8 cellular contexts compared by ENCODE assay signal in the genomic region with DNA sequence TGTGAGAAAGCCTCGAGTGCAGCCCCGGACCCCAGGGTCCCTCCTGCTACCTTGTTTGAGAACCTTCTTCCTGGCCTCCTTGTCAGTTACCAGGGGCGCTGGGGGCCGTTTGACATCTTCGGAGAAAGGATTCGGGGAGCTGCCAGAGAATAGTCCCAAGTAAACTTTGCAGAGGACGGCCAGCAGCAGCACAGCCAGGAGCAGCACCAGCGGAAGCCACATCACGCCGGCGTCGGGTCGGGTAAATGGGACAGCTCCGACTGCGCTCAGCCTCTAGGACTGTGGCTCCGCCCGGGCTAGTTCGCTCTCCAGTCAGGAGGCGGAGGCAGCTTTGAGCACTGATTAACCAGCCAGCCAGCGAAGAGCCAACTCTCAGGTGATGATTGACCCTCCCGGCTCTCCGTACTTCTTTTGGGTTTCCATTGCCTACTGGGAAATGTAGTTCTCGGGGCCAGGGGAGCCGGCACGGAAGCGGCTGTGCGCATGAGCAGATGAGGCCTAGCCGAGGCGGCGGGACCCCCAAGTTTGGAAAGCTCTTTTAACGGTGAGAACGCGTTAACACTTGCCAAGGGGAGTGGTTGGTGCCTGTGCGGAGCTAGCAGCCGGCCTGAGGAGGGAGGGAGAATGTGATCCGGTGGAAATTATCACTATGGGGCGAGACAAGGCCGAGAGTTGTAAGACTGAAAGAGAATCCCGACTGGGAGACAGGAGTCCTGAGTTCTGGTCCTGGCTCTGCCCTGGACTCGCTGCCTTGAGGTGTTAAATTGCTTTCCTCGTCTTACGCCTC. TPM values are rescaled to one million over a fixed set of nuclear protein-coding genes. Genes with fewer than 3 reads are reported as not detected.
DNase-seq lines count a peak whose midpoint lies in the region; ATAC-seq and TF ChIP-seq lines count a peak whose summit lies in the region.

ELMOD3 (plus strand) TSS at position 484 of the 787 bp plus-strand sequence. CDS start 2,430 bp downstream, outside the sequence.
RETSAT (minus strand) TSS at position 243 of the 787 bp plus-strand sequence; CDS start at position 222, 21 bp downstream.

- POLR2A ChIA-PET in RWPE1 (lab: Yijun Ruan, JAX; ENCODE audit: low non-redundant PET), result interaction anchor here (0.5 to 1.2 kb wide), 7 partner anchors 11 to 256 kb away, joined by 3 to 6 read pairs (median 4); no protein-coding TSS in a partner anchor
- POLR2A ChIA-PET in naive thymus-derived CD4-positive, alpha-beta T cell (lab: Charles Lee), result interaction anchor here (0.6 to 14.5 kb wide), 28 partner anchors 12 to 722 kb away, joined by 3 to 211 read pairs (median 4); partner anchors contain the start of genes C2orf68, MAT2A, RNF181 and SH2D6

- peak within 1 kb of the TSS; percentile 96 for H3K27ac Mint-ChIP-seq in activated T-helper 17 cell treated with anti-CD3 and anti-CD28 coated beads, Interleukin-2, amount 50 U/mL, for 72 hours
- peak within 1 kb of the TSS; percentile 93 to 100 (median 99) for H3K27ac Mint-ChIP-seq in naive thymus-derived CD4-positive, alpha-beta T cell
- H3K27ac Mint-ChIP-seq in stimulated activated naive B cell treated with anti-CD40 and anti-IgM and Interleukin-4, amounts not matched to agents 10 μg/mL and 1 μg/mL and 100 μg/mL, for 72 hours, result peak within 1 kb of the TSS; percentile 99

- H3K79me2 ChIP-seq in fibroblast of lung (ENCODE audit: control insufficient read depth, insufficient read depth, low read length), result peaks cover 25% of the 10 kb centered on the region

- CTCF ChIA-PET in RWPE1 (lab: Yijun Ruan, JAX), result interaction anchor here (0.6 to 1.0 kb wide), 4 partner anchors 22 to 382 kb away, joined by 3 to 4 read pairs (median 4); no protein-coding TSS in a partner anchor
- CTCF ChIA-PET in naive thymus-derived CD4-positive, alpha-beta T cell (lab: Charles Lee), result interaction anchor here (0.6 to 1.8 kb wide), 5 partner anchors 27 to 198 kb away, joined by 3 to 11 read pairs (median 3); partner anchors contain the start of gene TGOLN2

- peak within 1 kb of the TSS; percentile 93 for H3K4me3 Mint-ChIP-seq in activated T-helper 17 cell treated with anti-CD3 and anti-CD28 coated beads, Interleukin-2, amount 50 U/mL, for 72 hours
- peak within 1 kb of the TSS; percentile 91 to 100 (median 100) for H3K4me3 Mint-ChIP-seq in naive thymus-derived CD4-positive, alpha-beta T cell
- H3K4me3 Mint-ChIP-seq in stimulated activated naive B cell treated with anti-CD40 and anti-IgM and Interleukin-4, amounts not matched to agents 10 μg/mL and 1 μg/mL and 100 μg/mL, for 72 hours, result peak within 1 kb of the TSS; percentile 93 to 100

- H3K36me3 Mint-ChIP-seq in activated T-helper 17 cell treated with anti-CD3 and anti-CD28 coated beads, Interleukin-2, amount 50 U/mL, for 72 hours (ENCODE audit: low read depth), result peaks cover 55% of the 10 kb centered on the region
- peaks cover 8 to 39% (median 23%) of the 10 kb centered on the region in 5 donors for H3K36me3 Mint-ChIP-seq in naive thymus-derived CD4-positive, alpha-beta T cell
- H3K36me3 Mint-ChIP-seq in stimulated activated naive B cell treated with anti-CD40 and anti-IgM and Interleukin-4, amounts not matched to agents 10 μg/mL and 1 μg/mL and 100 μg/mL, for 72 hours, result peaks cover 20 to 38% of the 10 kb centered on the region in 2 donors

- no peaks in the 10 kb centered on the region for H4K20me1 ChIP-seq in fibroblast of lung (ENCODE audit: control insufficient read depth, extremely low read depth, insufficient read depth, low read length)

- peaks cover 12% of the 10 kb centered on the region for H3K36me3 ChIP-seq in fibroblast of lung (ENCODE audit: control insufficient read depth, insufficient read depth, low read length)
- peaks cover 4 to 36% (median 10%) of the 10 kb centered on the region in 3 experiments for H3K36me3 ChIP-seq in naive thymus-derived CD4-positive, alpha-beta T cell (ENCODE audit: control insufficient read depth in 2 of 3, insufficient read depth in 3 of 3, low read length in 3 of 3)

- H3K27me3 Mint-ChIP-seq in activated T-helper 17 cell treated with anti-CD3 and anti-CD28 coated beads, Interleukin-2, amount 50 U/mL, for 72 hours, result no peaks in the 10 kb centered on the region
- H3K27me3 Mint-ChIP-seq in naive thymus-derived CD4-positive, alpha-beta T cell, result no peaks in the 10 kb centered on the region
- H3K27me3 Mint-ChIP-seq in stimulated activated naive B cell treated with anti-CD40 and anti-IgM and Interleukin-4, amounts not matched to agents 10 μg/mL and 1 μg/mL and 100 μg/mL, for 72 hours, result no peaks in the 10 kb centered on the region

- H3K4me2 ChIP-seq in fibroblast of lung (ENCODE audit: extremely low read depth, insufficient read depth, low read length), result peak within 1 kb of the TSS; percentile 90

- intact Hi-C loops in naive thymus-derived CD4-positive, alpha-beta T cell (cut with micrococcal nuclease), result loop anchor here (1.0 to 5.0 kb wide), 14 partner anchors 26 to 895 kb away; partner anchors contain the start of genes GGCX (in 2 of the 2), MAT2A (in 2 of the 2), POLR1A (in 2 of the 2) and SH2D6 (in 2 of the 2)

- H3K4me1 ChIP-seq in fibroblast of lung (ENCODE audit: control insufficient read depth, extremely low read depth, insufficient read depth, low read length), result peaks cover 4% of the 10 kb centered on the region
- peaks cover 19 to 28% of the 10 kb centered on the region in 2 donors for H3K4me1 ChIP-seq in naive thymus-derived CD4-positive, alpha-beta T cell (ENCODE audit: control insufficient read depth in 2 of 2, insufficient read depth in 2 of 2, low read length in 2 of 2)

- no peak for TF ChIP-seq CTCF in LNCaP clone FGC (IDR thresholded peaks at IDR 0.05; ENCODE audit: control insufficient read depth, extremely low read depth, insufficient read depth)
- TF ChIP-seq CTCF in RWPE1 (conservative IDR thresholded peaks at IDR 0.05; ENCODE audit: low read depth), result no peak
- TF ChIP-seq CTCF in fibroblast of lung (conservative IDR thresholded peaks at IDR 0.05 in 1 of 2, IDR thresholded peaks at IDR 0.05 in 1 of 2; ENCODE audit: low read depth in 1 of 2, low read length in 2 of 2), result no peak

- peak; percentile 99 for ATAC-seq in activated T-helper 17 cell treated with anti-CD3 and anti-CD28 coated beads, Interleukin-2, amount 50 U/mL, for 72 hours (replicated peaks)
- ATAC-seq in naive thymus-derived CD4-positive, alpha-beta T cell, result peak; percentile 99
- peak; percentile 100 for ATAC-seq in stimulated activated naive B cell treated with anti-CD40 and anti-IgM and Interleukin-4, amounts not matched to agents 10 μg/mL and 1 μg/mL and 100 μg/mL, for 72 hours (replicated peaks)

- no peaks in the 10 kb centered on the region for H3K27me3 ChIP-seq in fibroblast of lung (ENCODE audit: control insufficient read depth, insufficient read depth, low read length)
- H3K27me3 ChIP-seq in naive thymus-derived CD4-positive, alpha-beta T cell (ENCODE audit: control insufficient read depth in 2 of 2, insufficient read depth in 2 of 2, low read length in 2 of 2), result no peaks in the 10 kb centered on the region

- peak within 1 kb of the TSS; percentile 86 for H3K9ac ChIP-seq in fibroblast of lung (ENCODE audit: insufficient read depth, low read length)

- peak; percentile 99 for DNase-seq in Daoy (ENCODE audit: low read depth)
- DNase-seq in GOT3 (lab: John Stamatoyannopoulos, UW), result peak; percentile 94
- DNase-seq in LNCaP clone FGC (ENCODE audit: low read depth), result peak; percentile 99
- DNase-seq in RWPE1 (ENCODE audit: low spot score), result peak; percentile 97
- peak; percentile 100 for DNase-seq in fibroblast of lung (ENCODE audit: low read depth in 2 of 2)
- DNase-seq in naive thymus-derived CD4-positive, alpha-beta T cell, result peak; percentile 79 to 99 (median 98)
- peak; percentile 97 for DNase-seq in stimulated activated naive B cell treated with anti-CD40 and anti-IgM and Interleukin-4, amounts not matched to agents 10 μg/mL and 1 μg/mL and 100 μg/mL, for 72 hours

- H3K9me3 Mint-ChIP-seq in activated T-helper 17 cell treated with anti-CD3 and anti-CD28 coated beads, Interleukin-2, amount 50 U/mL, for 72 hours, result no peaks in the 10 kb centered on the region
- peaks cover 0 to 4% (median 0%) of the 10 kb centered on the region in 11 donors for H3K9me3 Mint-ChIP-seq in naive thymus-derived CD4-positive, alpha-beta T cell
- no peaks in the 10 kb centered on the region for H3K9me3 Mint-ChIP-seq in stimulated activated naive B cell treated with anti-CD40 and anti-IgM and Interleukin-4, amounts not matched to agents 10 μg/mL and 1 μg/mL and 100 μg/mL, for 72 hours

- H3K4me3 ChIP-seq in LNCaP clone FGC (ENCODE audit: low read depth, low read length) (peak within 1 kb of the TSS; percentile 96), fibroblast of lung (replicated peaks in 1 of 4; ENCODE audit: control extremely low read depth in 1 of 4, insufficient read depth in 1 of 4, low read depth in 3 of 4, low read length in 4 of 4) (peak within 1 kb of the TSS; percentile 90 to 100 (median 94))
- H3K4me3 ChIP-seq in naive thymus-derived CD4-positive, alpha-beta T cell (ENCODE audit: low read length), result peak within 1 kb of the TSS; percentile 86

- H3K27ac ChIP-seq in RWPE1 (peak within 1 kb of the TSS; percentile 97), fibroblast of lung (ENCODE audit: insufficient read depth, low read length) (peak within 1 kb of the TSS; percentile 85)
- H3K27ac ChIP-seq in naive thymus-derived CD4-positive, alpha-beta T cell (ENCODE audit: low read depth, low read length), result peak within 1 kb of the TSS; percentile 89

- peak within 1 kb of the TSS; percentile 98 for H2AFZ ChIP-seq in fibroblast of lung (ENCODE audit: low read length)

- peaks cover 12% of the 10 kb centered on the region for H3K4me1 Mint-ChIP-seq in activated T-helper 17 cell treated with anti-CD3 and anti-CD28 coated beads, Interleukin-2, amount 50 U/mL, for 72 hours
- H3K4me1 Mint-ChIP-seq in naive thymus-derived CD4-positive, alpha-beta T cell, result peaks cover 36 to 61% (median 53%) of the 10 kb centered on the region in 7 donors
- H3K4me1 Mint-ChIP-seq in stimulated activated naive B cell treated with anti-CD40 and anti-IgM and Interleukin-4, amounts not matched to agents 10 μg/mL and 1 μg/mL and 100 μg/mL, for 72 hours, result peaks cover 15 to 44% of the 10 kb centered on the region in 2 donors

- no peaks in the 10 kb centered on the region for H3K9me3 ChIP-seq in fibroblast of lung (ENCODE audit: control insufficient read depth, insufficient read depth, low read depth, low read length)
- H3K9me3 ChIP-seq in naive thymus-derived CD4-positive, alpha-beta T cell (ENCODE audit: control insufficient read depth in 2 of 3, low read length in 3 of 3), result no peaks in the 10 kb centered on the region

RNA-seq across cellular contexts. Expression of gene ELMOD3, which starts in this region (rescaled TPM):
- 7.5 and 8.5 TPM in 2 replicates for total RNA-seq in Daoy (2014; rRNA removed; shearing (Covaris generic))
- total RNA-seq in activated T-helper 17 cell treated with anti-CD3 and anti-CD28 coated beads, Interleukin-2, amount 50 U/mL, for 72 hours, result 10 to 100 TPM; 13.4 to 17.5 TPM
- 20.3 and 27.9 TPM in 2 replicates for total RNA-seq in fibroblast of lung
- 11.8 and 13.0 TPM in 2 replicates for polyA plus RNA-seq in fibroblast of lung
- polyA plus RNA-seq in fibroblast of lung (2012), result 7.1 and 7.5 TPM in 2 replicates
- polyA minus RNA-seq in fibroblast of lung (ENCODE audit: low replicate concordance), result 9.3 and 12.6 TPM in 2 replicates
- total RNA-seq in naive thymus-derived CD4-positive, alpha-beta T cell, result 10 to 100 TPM; 20.2 to 33.3 (median 21.7) TPM
- 10 to 100 TPM in 1 of 2 donors, 1 to 10 TPM in 1; 9.4 to 13.3 TPM for polyA plus RNA-seq in naive thymus-derived CD4-positive, alpha-beta T cell

RNA-seq across cellular contexts. Expression of gene RETSAT, which starts in this region (rescaled TPM):
- total RNA-seq in Daoy (2014; rRNA removed; shearing (Covaris generic)), result 11.4 and 18.8 TPM in 2 replicates
- 10 to 100 TPM; 28.4 to 34.5 TPM for total RNA-seq in activated T-helper 17 cell treated with anti-CD3 and anti-CD28 coated beads, Interleukin-2, amount 50 U/mL, for 72 hours
- total RNA-seq in fibroblast of lung, result 61.6 and 87.0 TPM in 2 replicates
- polyA plus RNA-seq in fibroblast of lung, result 38.6 and 39.3 TPM in 2 replicates
- 38.2 and 40.7 TPM in 2 replicates for polyA plus RNA-seq in fibroblast of lung (2012)
- 196 and 199 TPM in 2 replicates for polyA minus RNA-seq in fibroblast of lung (ENCODE audit: low replicate concordance)
- total RNA-seq in naive thymus-derived CD4-positive, alpha-beta T cell, result 10 to 100 TPM; 18.5 to 30.5 (median 20.2) TPM
- polyA plus RNA-seq in naive thymus-derived CD4-positive, alpha-beta T cell, result 10 to 100 TPM in 1 of 2 donors, 1 to 10 TPM in 1; 8.9 to 14.5 TPM

Comparison
In these comparisons a context has a peak if more than half of its experiments do, and no peak if none do; other contexts are left out.
1. Peak in every context shown above with its lines: DNase-seq, ATAC-seq, H3K4me3 ChIP-seq and H3K27ac ChIP-seq.